Comparison of ENCODE assay signal across 1 cellular context in the genomic region with DNA sequence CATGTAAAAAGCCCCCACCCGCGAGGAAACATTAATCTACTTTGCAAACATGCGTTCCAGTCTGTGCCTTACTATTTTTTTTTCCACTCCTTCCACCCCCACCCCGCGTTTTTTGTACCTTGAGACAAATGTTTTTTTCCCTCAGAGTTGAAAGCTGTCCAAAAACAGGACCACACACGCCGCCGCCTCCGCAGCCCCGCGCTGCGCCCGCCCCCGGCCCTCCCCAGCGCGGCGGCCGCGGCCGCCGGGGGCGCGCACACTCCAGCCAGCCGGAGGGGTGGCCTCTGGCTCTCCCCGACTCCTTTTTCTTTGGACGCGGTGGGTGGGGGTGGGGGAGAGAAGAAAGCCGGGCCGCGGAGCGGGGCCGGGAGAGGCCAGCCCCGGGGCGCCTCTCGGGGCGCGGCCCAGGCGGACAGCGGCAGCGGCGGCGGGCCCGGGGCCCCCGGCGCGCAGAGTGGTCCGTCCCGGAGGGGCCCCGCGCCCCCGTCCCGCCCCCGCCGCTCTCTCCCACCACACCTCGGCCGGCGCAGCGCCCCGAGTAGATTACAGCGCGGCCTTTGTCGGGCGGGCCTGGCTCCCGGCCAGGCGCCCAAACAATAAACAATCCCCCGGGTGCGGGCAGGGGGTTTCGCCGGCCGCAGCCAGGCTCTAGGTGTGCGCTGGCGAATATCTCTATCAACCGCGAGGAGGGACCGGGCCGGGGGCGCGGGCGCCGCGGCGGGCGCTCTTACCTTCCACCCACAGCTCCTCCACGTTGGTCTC.
A peak's percentile ranks its signal among the peaks of the same experiment; 100 is the strongest.
TF ChIP-seq lines count a peak whose summit lies in the region.

No MANE protein-coding gene starts in this region.

TF ChIP-seq in H1, 55 proteins besides CTCF, POLR2A, EP300 and RAD21:
- TF ChIP-seq JUND (IDR thresholded peaks at IDR 0.05; ENCODE audit: low read length), result peak; percentile 49; the same call in 1 of the 2 replicates
- peak; percentile 65; the same call in 1 of the 2 replicates for TF ChIP-seq TAF1 (IDR thresholded peaks at IDR 0.05; ENCODE audit: low read depth, low read length)
- no peak for TF ChIP-seq JUN (IDR thresholded peaks at IDR 0.05; ENCODE audit: low read depth, low read length)
- TF ChIP-seq TBP (IDR thresholded peaks at IDR 0.05; ENCODE audit: low read depth, low read length), result peak; percentile 49; the same call in 1 of the 2 replicates
- peak; percentile 67; the same call in 1 of the 2 replicates for TF ChIP-seq EGR1 (IDR thresholded peaks at IDR 0.05; ENCODE audit: borderline replicate concordance, low read depth, low read length)
